ENCODE assay signal across 10 cellular contexts in genomic region chr1:236516929-236517704, GRCh38. TPM values are rescaled to one million over a fixed set of nuclear protein-coding genes. Genes with fewer than 3 reads are reported as not detected.
DNase-seq lines count a peak whose midpoint lies in the region; ATAC-seq and TF ChIP-seq lines count a peak whose summit lies in the region.
"Had no signal": no experiment of that assay in that cellular context is flagged by ENCODE, and none has a peak within 500 bp of the region (broad histone marks: within the 10 kb centered on the region; RNA-seq: fewer than 3 reads in every experiment).

No MANE protein-coding gene starts in this region.

- H3K4me1 ChIP-seq in Loucy (ENCODE audit: insufficient read depth, low read length, poor library complexity, severe bottlenecking) (no peaks in the 10 kb centered on the region), mesenchymal stem cell (ENCODE audit: control insufficient read depth, insufficient read depth, low read depth, low read length) (peaks cover 1% of the 10 kb centered on the region)

- H2BK120ac ChIP-seq in mesenchymal stem cell (ENCODE audit: low read depth, low read length), result no peak overlapping the region

- H4K8ac ChIP-seq in mesenchymal stem cell (ENCODE audit: low read length), result no peak overlapping the region

- H3K9ac ChIP-seq in Loucy (ENCODE audit: low read depth, low read length, poor library complexity, severe bottlenecking), result no peak overlapping the region
- no peak overlapping the region for H3K9ac ChIP-seq in mesenchymal stem cell (ENCODE audit: low read length)

- no peak overlapping the region for H3K14ac ChIP-seq in mesenchymal stem cell (ENCODE audit: low read length in 2 of 2)

- no peak overlapping the region for H3K4me3 ChIP-seq in Loucy (ENCODE audit: low read length, poor library complexity, severe bottlenecking)
- H3K4me3 ChIP-seq in mesenchymal stem cell (ENCODE audit: insufficient read depth in 1 of 2, low read depth in 1 of 2, low read length in 2 of 2), result no peak overlapping the region

- H3K36me3 ChIP-seq in Loucy (ENCODE audit: insufficient read depth, low read length) (no peaks in the 10 kb centered on the region), mesenchymal stem cell (ENCODE audit: control insufficient read depth in 1 of 2, insufficient read depth in 2 of 2, low read depth in 1 of 2, low read length in 2 of 2) (no peaks in the 10 kb centered on the region)

- no peaks in the 10 kb centered on the region for H3F3A ChIP-seq in Loucy (ENCODE audit: low read depth)

- peak overlapping the region; percentile 44 for H2BK5ac ChIP-seq in mesenchymal stem cell (ENCODE audit: low read depth, low read length, poor library complexity, severe bottlenecking)

- H2AK5ac ChIP-seq in mesenchymal stem cell (ENCODE audit: low read length, severe bottlenecking), result no peak overlapping the region

- no peaks in the 10 kb centered on the region for H3K27me3 Mint-ChIP-seq in activated naive CD8-positive, alpha-beta T cell treated with anti-CD3 and anti-CD28 coated beads, Interleukin-2, amount 50 U/mL, for 24 hours
- H3K27me3 Mint-ChIP-seq: activated B cell treated with CpG ODN at 0.5 μM for 24 hours had no signal

- H3K9me3 Mint-ChIP-seq in activated naive CD8-positive, alpha-beta T cell treated with anti-CD3 and anti-CD28 coated beads, Interleukin-2, amount 50 U/mL, for 24 hours, result no peaks in the 10 kb centered on the region
- H3K9me3 Mint-ChIP-seq: activated B cell treated with CpG ODN at 0.5 μM for 24 hours had no signal

- H3K9me3 ChIP-seq in Loucy (ENCODE audit: insufficient read depth, low read depth, low read length) (no peaks in the 10 kb centered on the region), mesenchymal stem cell (ENCODE audit: control insufficient read depth, low read length) (no peaks in the 10 kb centered on the region)

- no peaks in the 10 kb centered on the region for H3K79me2 ChIP-seq in Loucy (ENCODE audit: insufficient read depth, low read length)

- no peaks in the 10 kb centered on the region for H3K9me2 ChIP-seq in Loucy (replicated peaks; ENCODE audit: low read depth, low read length)

- no peaks in the 10 kb centered on the region for H3K79me1 ChIP-seq in mesenchymal stem cell (replicated peaks; ENCODE audit: low read length, poor library complexity, severe bottlenecking)

- in situ Hi-C loops in Caki2 (cut with HindIII; ENCODE audit: low pct_unique_long_range_greater_than_20kb, low sequenced_read_pairs), result no loop called here

- H3K4me3 Mint-ChIP-seq in activated naive CD8-positive, alpha-beta T cell treated with anti-CD3 and anti-CD28 coated beads, Interleukin-2, amount 50 U/mL, for 24 hours, result peak overlapping the region; percentile 27
- H3K4me3 Mint-ChIP-seq: activated B cell treated with CpG ODN at 0.5 μM for 24 hours had no signal

- no peak for TF ChIP-seq CTCF in Loucy (conservative IDR thresholded peaks at IDR 0.05; ENCODE audit: low read length)

- H2AFZ ChIP-seq in Loucy (ENCODE audit: low read length) (0 out of 2 replicates have a peak overlapping the region, but pooled peaks have one; percentile 17), mesenchymal stem cell (ENCODE audit: low read depth, low read length) (no peak overlapping the region)

- DNase-seq in Caki2 (ENCODE audit: low read depth) (peak; percentile 66), mesenchymal stem cell (peak; percentile 71), islet precursor cell (no peak)
- no peak for DNase-seq in activated naive CD8-positive, alpha-beta T cell treated with anti-CD3 and anti-CD28 coated beads, Interleukin-2, amount 50 U/mL, for 24 hours
- DNase-seq: activated B cell treated with CpG ODN at 0.5 μM for 24 hours, left ventricle myocardium superior had no signal

- ATAC-seq in activated naive CD8-positive, alpha-beta T cell treated with anti-CD3 and anti-CD28 coated beads, Interleukin-2, amount 50 U/mL, for 24 hours, result no peak
- ATAC-seq in HG03469 (IDR thresholded peaks at IDR 0.05; ENCODE audit: unreplicated experiment) (no peak), GM18519 (IDR thresholded peaks at IDR 0.05; ENCODE audit: low FRiP score, unreplicated experiment) (no peak), GM18511 (IDR thresholded peaks at IDR 0.05; ENCODE audit: unreplicated experiment) (no peak)
- ATAC-seq: left ventricle myocardium superior had no signal

- peak overlapping the region; percentile 24 for H3K4me2 ChIP-seq in Loucy (ENCODE audit: low read depth, low read length, poor library complexity, severe bottlenecking)
- peak overlapping the region; percentile 43 for H3K4me2 ChIP-seq in mesenchymal stem cell (ENCODE audit: low read length, poor library complexity, severe bottlenecking)

- no peak overlapping the region for H4K91ac ChIP-seq in mesenchymal stem cell (ENCODE audit: low read length)

- H4K20me1 ChIP-seq in Loucy (ENCODE audit: insufficient read depth, low read length, poor library complexity, severe bottlenecking), result no peaks in the 10 kb centered on the region

- H3K23ac ChIP-seq in mesenchymal stem cell (ENCODE audit: low read length in 2 of 2), result no peak overlapping the region

- H3K4me1 Mint-ChIP-seq in activated naive CD8-positive, alpha-beta T cell treated with anti-CD3 and anti-CD28 coated beads, Interleukin-2, amount 50 U/mL, for 24 hours, result peaks cover 8% of the 10 kb centered on the region
- H3K4me1 Mint-ChIP-seq: activated B cell treated with CpG ODN at 0.5 μM for 24 hours had no signal

- H3K36me3 Mint-ChIP-seq in activated naive CD8-positive, alpha-beta T cell treated with anti-CD3 and anti-CD28 coated beads, Interleukin-2, amount 50 U/mL, for 24 hours (ENCODE audit: low read depth), result no peaks in the 10 kb centered on the region

- no peak overlapping the region for H3K27ac Mint-ChIP-seq in activated naive CD8-positive, alpha-beta T cell treated with anti-CD3 and anti-CD28 coated beads, Interleukin-2, amount 50 U/mL, for 24 hours
- H3K27ac Mint-ChIP-seq: activated B cell treated with CpG ODN at 0.5 μM for 24 hours had no signal

- H3K27me3 ChIP-seq in Loucy (ENCODE audit: insufficient read depth, low read length, poor library complexity, severe bottlenecking) (no peaks in the 10 kb centered on the region), mesenchymal stem cell (ENCODE audit: control insufficient read depth in 1 of 2, insufficient read depth in 1 of 2, low read length in 2 of 2) (no peaks in the 10 kb centered on the region)

- peak overlapping the region in 1 of 2 experiments; percentile 41 for H3K4ac ChIP-seq in mesenchymal stem cell (ENCODE audit: low read depth in 1 of 2, low read length in 2 of 2)

- 86% methylated on average over 2 of the region's 8 CpGs for WGBS in mesenchymal stem cell

- H2BK15ac ChIP-seq in mesenchymal stem cell (ENCODE audit: low read depth, poor library complexity, severe bottlenecking), result no peak overlapping the region

- peak overlapping the region; percentile 71 for H3K27ac ChIP-seq in mesenchymal stem cell (ENCODE audit: low read length, poor library complexity, severe bottlenecking)

- H2BK12ac ChIP-seq in mesenchymal stem cell (ENCODE audit: low read length in 2 of 2), result peak overlapping the region in 1 of 2 experiments; percentile 88

- peak overlapping the region in 1 of 2 experiments; percentile 49 for H3K18ac ChIP-seq in mesenchymal stem cell (ENCODE audit: low read depth in 1 of 2, low read length in 2 of 2)

RNA-seq across cellular contexts. Expression of gene LGALS8, which starts 6.7 kb away (rescaled TPM):
- 33.3 and 59.0 TPM in 2 replicates for total RNA-seq in Caki2 (2014; rRNA removed; shearing (Covaris generic); ENCODE audit: low replicate concordance)
- 48.8 TPM for polyA plus RNA-seq in mesenchymal stem cell (2013, experiment 1 of 2)
- polyA plus RNA-seq in mesenchymal stem cell (2013, experiment 2 of 2), result 48.3 TPM

Comparison
In these comparisons a context has a peak if more than half of its experiments do, and no peak if none do; other contexts are left out.
1. DNase-seq: peak in Caki2 (single experiment) and mesenchymal stem cell (single experiment); none in activated naive CD8-positive, alpha-beta T cell treated with anti-CD3 and anti-CD28 coated beads, Interleukin-2, amount 50 U/mL, for 24 hours (single experiment) and islet precursor cell (single experiment).